ENCODE assay signal across 9 cellular contexts in the genomic region with DNA sequence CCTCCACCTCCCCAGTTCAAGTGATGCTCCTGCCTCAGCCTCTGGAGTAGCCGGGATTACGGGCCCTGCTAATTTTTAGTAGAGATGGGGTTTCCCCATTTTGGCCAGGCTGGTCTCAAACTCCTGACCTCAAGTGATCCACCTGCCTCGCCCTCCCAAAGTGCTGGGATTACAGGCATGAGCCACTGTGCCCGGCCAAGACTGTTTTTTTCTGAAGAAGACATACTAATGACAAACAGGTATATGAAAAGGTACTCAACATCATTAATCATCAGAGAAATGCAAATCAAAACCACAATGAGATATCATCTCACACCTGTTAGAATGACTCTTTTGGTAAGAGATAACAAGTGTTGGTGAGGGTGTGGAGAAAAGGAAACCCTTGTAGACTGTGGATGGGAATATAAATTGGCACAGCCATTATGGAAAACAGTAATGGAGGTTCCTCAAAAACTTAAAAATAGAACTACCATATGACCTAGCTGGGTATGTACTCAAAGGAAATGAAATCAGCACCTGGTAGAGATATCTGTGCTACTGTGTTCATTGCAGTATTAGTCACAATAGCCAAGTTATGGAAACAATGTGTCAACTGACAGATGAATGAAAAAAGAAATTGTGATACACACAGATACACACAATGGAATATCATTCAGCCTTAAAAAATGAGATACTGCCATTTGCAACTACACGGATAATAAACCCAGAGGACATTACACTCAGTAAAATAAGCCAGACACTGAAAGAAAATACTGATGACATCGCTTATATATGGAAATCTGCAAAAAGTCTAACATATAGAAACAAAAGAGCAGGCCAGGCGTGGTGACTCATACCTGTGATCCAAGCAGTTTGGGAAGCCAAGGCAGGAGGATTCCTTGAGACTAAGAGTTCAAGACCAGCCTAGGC. TPM values are rescaled to one million over a fixed set of nuclear protein-coding genes. Genes with fewer than 3 reads are reported as not detected.
DNase-seq lines count a peak whose midpoint lies in the region; ATAC-seq and TF ChIP-seq lines count a peak whose summit lies in the region.
"Had no signal": no experiment of that assay in that cellular context is flagged by ENCODE, and none has a peak within 500 bp of the region (broad histone marks: within the 10 kb centered on the region; RNA-seq: fewer than 3 reads in every experiment).

No MANE protein-coding gene starts in this region.

- H4K20me1 ChIP-seq in mammary epithelial cell (ENCODE audit: insufficient read depth, low read length): no peaks in the 10 kb centered on the region

- H3K79me2 ChIP-seq in mammary epithelial cell (ENCODE audit: insufficient read depth, low read length): peaks cover 92% of the 10 kb centered on the region

- intact Hi-C loops in mammary epithelial cell (cut with micrococcal nuclease): no loop called here

- no peak for TF ChIP-seq CTCF in mammary epithelial cell (conservative IDR thresholded peaks at IDR 0.05 in 1 of 2, IDR thresholded peaks at IDR 0.05 in 1 of 2; ENCODE audit: extremely low read depth in 1 of 2, insufficient read depth in 1 of 2, low read depth in 1 of 2, low read length in 2 of 2)

- H2AFZ ChIP-seq in mammary epithelial cell (ENCODE audit: low read depth, low read length): no peak overlapping the region

- CTCF ChIA-PET in mammary epithelial cell (lab: Charles Lee; ENCODE audit: low non-redundant PET): no interaction called here

- H3K27me3 ChIP-seq in mammary epithelial cell (ENCODE audit: insufficient read depth, low read length): no peaks in the 10 kb centered on the region

- DNase-seq in Daoy (ENCODE audit: low read depth) (peak; percentile 11), mammary epithelial cell (peak; percentile 75), T-helper 9 cell (no peak), GF-D8 (lab: John Stamatoyannopoulos, UW) (no peak), HuH-7.5 (ENCODE audit: low spot score) (no peak)
- no peak for DNase-seq in stimulated activated CD4-positive, alpha-beta T cell treated with anti-CD3 and anti-CD28 coated beads, Interleukin-12 subunit alpha, Interleukin-12 subunit beta, amount 100 ng/mL, for 4 hours
- DNase-seq: right cardiac atrium had no signal

- H3K9me3 ChIP-seq in mammary epithelial cell (replicated peaks; ENCODE audit: insufficient read depth, low read length): no peaks in the 10 kb centered on the region

- peak; percentile 57 for ATAC-seq in GM19452 (IDR thresholded peaks at IDR 0.05; ENCODE audit: unreplicated experiment)
- peak; percentile 75 for ATAC-seq in HG03442 (IDR thresholded peaks at IDR 0.05; ENCODE audit: unreplicated experiment)

- H3K27ac ChIP-seq in mammary epithelial cell (ENCODE audit: insufficient read depth, low read depth, low read length): no peak overlapping the region

- BruUV-seq in mammary epithelial cell (replicated peaks; lab: Mats Ljungman, UMichigan): no TSS peak

- no peak overlapping the region for H3K4me2 ChIP-seq in mammary epithelial cell (ENCODE audit: insufficient read depth, low read depth, low read length)

- WGBS in mammary epithelial cell (ENCODE audit: low coverage, missing lambda C conversion rate): 91% methylated on average over 7 of the region's 7 CpGs

- H3K4me1 ChIP-seq in mammary epithelial cell (ENCODE audit: insufficient read depth, low read length): peaks cover 24% of the 10 kb centered on the region

- dilution Hi-C loops in mammary epithelial cell (cut with HindIII; ENCODE audit: low sequenced_read_pairs): no loop called here

- in situ Hi-C loops in mammary epithelial cell (cut with MboI; ENCODE audit: low sequenced_read_pairs in 2 of 2): no loop called here

- H3K9ac ChIP-seq in mammary epithelial cell (ENCODE audit: insufficient read depth, low read length): no peak overlapping the region

- H3K36me3 ChIP-seq in mammary epithelial cell (ENCODE audit: insufficient read depth, low read length): no peaks in the 10 kb centered on the region

- no peak overlapping the region for H3K4me3 ChIP-seq in mammary epithelial cell (replicated peaks in 1 of 3; ENCODE audit: insufficient read depth in 1 of 3, low read depth in 2 of 3, low read length in 3 of 3)

RNA-seq across cellular contexts. Expression of a gene that starts 20.8 kb away (rescaled TPM):
- 6.6 and 21.2 TPM in 2 replicates for total RNA-seq in Daoy (2014; rRNA removed; shearing (Covaris generic))
- total RNA-seq in mammary epithelial cell: 10 to 100 TPM; 23.7 to 29.1 TPM
- polyA plus RNA-seq in mammary epithelial cell: 15.1 TPM
- 71.3 TPM for polyA minus RNA-seq in mammary epithelial cell

Comparison
In these comparisons a context has a peak if more than half of its experiments do, and no peak if none do; other contexts are left out.
1. DNase-seq: peak in Daoy (single experiment) and mammary epithelial cell (single experiment); none in T-helper 9 cell (single experiment), GF-D8 (single experiment), HuH-7.5 (single experiment) and stimulated activated CD4-positive, alpha-beta T cell treated with anti-CD3 and anti-CD28 coated beads, Interleukin-12 subunit alpha, Interleukin-12 subunit beta, amount 100 ng/mL, for 4 hours (single experiment).